ENCODE assay signal across 12 cellular contexts in the genomic region with DNA sequence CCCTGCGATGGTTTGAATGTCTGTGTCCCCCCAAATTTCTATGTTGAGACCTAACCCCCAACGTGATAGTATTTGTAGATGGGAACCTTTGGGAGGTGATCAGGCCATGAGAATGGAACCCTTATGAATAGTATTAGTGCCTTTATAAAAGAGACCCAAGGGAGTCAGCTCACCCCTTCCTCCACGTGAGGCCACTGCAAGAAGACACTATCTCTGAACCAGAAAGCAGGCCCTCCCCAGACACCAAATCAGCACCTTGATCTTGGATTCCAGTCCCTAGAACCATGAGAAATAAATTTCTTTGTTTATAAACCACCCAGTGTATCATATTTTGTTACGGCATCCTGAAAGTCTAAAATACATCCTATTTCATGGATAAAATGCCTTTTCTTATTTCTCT.
DNase-seq lines count a peak whose midpoint lies in the region; ATAC-seq and TF ChIP-seq lines count a peak whose summit lies in the region.
"Had no signal": no experiment of that assay in that cellular context is flagged by ENCODE, and none has a peak within 500 bp of the region (broad histone marks: within the 10 kb centered on the region; RNA-seq: fewer than 3 reads in every experiment).

No MANE protein-coding gene starts in this region.

- H3F3A ChIP-seq in DOHH2 (ENCODE audit: control insufficient read depth, insufficient read depth): peaks cover 59% of the 10 kb centered on the region

- DNase-seq in Peyer's patch: peak in 1 of 3 donors; percentile 9
- no peak for DNase-seq in psoas muscle
- DNase-seq in C1 segment of cervical spinal cord (lab: John Stamatoyannopoulos, UW): no peak
- DNase-seq in NCI-H2227 (lab: John Stamatoyannopoulos, UW; ENCODE audit: unreplicated experiment): no peak
- DNase-seq: NCI-H1092 treated with DMSO at 0.1 percent for 48 hours, NCI-H2171 treated with DMSO at 0.1 percent for 48 hours had no signal

- H3K4me3 Mint-ChIP-seq in brain: peak overlapping the region in 2 of 5 experiments; percentile 20 to 31
- H3K4me3 Mint-ChIP-seq: mesothelial cell of epicardium had no signal

- H3K27me3 ChIP-seq in DOHH2 (ENCODE audit: control insufficient read depth, low read length) (no peaks in the 10 kb centered on the region), Peyer's patch (no peaks in the 10 kb centered on the region), psoas muscle (ENCODE audit: insufficient read depth in 3 of 3, low read length in 2 of 3) (no peaks in the 10 kb centered on the region)

- peaks cover 5% of the 10 kb centered on the region for H3K27me3 Mint-ChIP-seq in brain

- H3K27ac ChIP-seq in DOHH2 (ENCODE audit: low read depth, low read length): peak overlapping the region; percentile 94
- H3K27ac ChIP-seq in Peyer's patch: peak overlapping the region in 3 of 4 donors; percentile 90 to 96 (median 94)
- peak overlapping the region; percentile 65 for H3K27ac ChIP-seq in psoas muscle

- TF ChIP-seq POLR2A in Peyer's patch (IDR thresholded peaks at IDR 0.05): no peak

- no peaks in the 10 kb centered on the region for H3K36me3 Mint-ChIP-seq in brain
- H3K36me3 Mint-ChIP-seq: mesothelial cell of epicardium had no signal

- H3K9me3 ChIP-seq in DOHH2 (ENCODE audit: control insufficient read depth, insufficient read depth, low read length) (no peaks in the 10 kb centered on the region), Peyer's patch (no peaks in the 10 kb centered on the region), psoas muscle (no peaks in the 10 kb centered on the region)
- H3K9me3 ChIP-seq: prostate gland had no signal

- H3K9me3 Mint-ChIP-seq in brain: peaks cover 4 to 13% (median 5%) of the 10 kb centered on the region in 5 experiments

- ATAC-seq in psoas muscle: no peak
- no peak for ATAC-seq in GM19023 (IDR thresholded peaks at IDR 0.05; ENCODE audit: unreplicated experiment)
- ATAC-seq: HepG2 had no signal

- TF ChIP-seq CTCF in DOHH2 (IDR thresholded peaks at IDR 0.05; ENCODE audit: low read depth, low read length, poor library complexity, severe bottlenecking) (no peak), Peyer's patch (IDR thresholded peaks at IDR 0.05) (no peak), brain (conservative IDR thresholded peaks at IDR 0.05) (no peak), psoas muscle (IDR thresholded peaks at IDR 0.05) (no peak)

- peaks cover 33% of the 10 kb centered on the region for H3K4me1 Mint-ChIP-seq in brain

- peak overlapping the region in 3 of 5 experiments; percentile 67 to 92 (median 88) for H3K27ac Mint-ChIP-seq in brain

- peak overlapping the region; percentile 93 for H3K4me2 ChIP-seq in DOHH2 (ENCODE audit: low read length)

- 88 to 90% (median 89%) methylated on average over 4 of the region's 4 CpGs for WGBS in psoas muscle, 3 donors

- intact Hi-C loops in psoas muscle (cut with DNase I): no loop called here

- H3K36me3 ChIP-seq in DOHH2 (ENCODE audit: control insufficient read depth, low read length) (peaks cover 13% of the 10 kb centered on the region; the same call in 1 of the 2 replicates), Peyer's patch (no peaks in the 10 kb centered on the region), psoas muscle (ENCODE audit: insufficient read depth in 1 of 2, low read depth in 1 of 2) (no peaks in the 10 kb centered on the region)
- H3K36me3 ChIP-seq: prostate gland had no signal

- H3K4me3 ChIP-seq in DOHH2 (ENCODE audit: low read length) (peak overlapping the region; percentile 65), Peyer's patch (no peak overlapping the region), psoas muscle (no peak overlapping the region)
- H3K4me3 ChIP-seq: prostate gland had no signal

- H3K9me2 ChIP-seq in DOHH2 (replicated peaks; ENCODE audit: control insufficient read depth, low read length): no peaks in the 10 kb centered on the region

- peaks cover 11% of the 10 kb centered on the region for H3K79me2 ChIP-seq in DOHH2 (ENCODE audit: control insufficient read depth, low read length)

- H3K4me1 ChIP-seq in DOHH2 (ENCODE audit: control insufficient read depth, low read length) (peaks cover 98% of the 10 kb centered on the region), Peyer's patch (peaks cover 0 to 10% (median 6%) of the 10 kb centered on the region in 4 donors), psoas muscle (peaks cover 9% of the 10 kb centered on the region)

- no peaks in the 10 kb centered on the region for H4K20me1 ChIP-seq in DOHH2 (ENCODE audit: control insufficient read depth, insufficient read depth, low read depth, low read length)
